Comparison of ENCODE assay signal across 2 cellular contexts in genomic region chr11:133491680-133492383, GRCh38.
TF ChIP-seq lines count a peak whose summit lies in the region.

No MANE protein-coding gene starts in this region.

TF ChIP-seq in GM23338, 12 proteins besides CTCF, POLR2A, EP300 and RAD21:
- TF ChIP-seq NANOG (IDR thresholded peaks at IDR 0.05; ENCODE audit: borderline replicate concordance): no peak
- peak; percentile 52 for TF ChIP-seq REST (IDR thresholded peaks at IDR 0.05; ENCODE audit: unreplicated experiment)

TF ChIP-seq in IMR-90, 13 proteins besides CTCF, POLR2A, EP300 and RAD21:
- TF ChIP-seq RCOR1 (IDR thresholded peaks at IDR 0.05; ENCODE audit: insufficient replicate concordance, low read length): no peak
- no peak for TF ChIP-seq BHLHE40 (IDR thresholded peaks at IDR 0.05; ENCODE audit: low read depth, low read length)
- no peak for TF ChIP-seq ELK1 (IDR thresholded peaks at IDR 0.05; ENCODE audit: borderline replicate concordance, low read depth, low read length)
